Comparison of ENCODE assay signal across 1 cellular context in genomic region chr17:28524476-28525415, GRCh38.
A peak's percentile ranks its signal among the peaks of the same experiment; 100 is the strongest.
TF ChIP-seq lines count a peak whose summit lies in the region.

No MANE protein-coding gene starts in this region.

TF ChIP-seq in HepG2, 621 proteins besides CTCF, POLR2A, EP300 and RAD21 (continues in another document):
- TF ChIP-seq RERE (CRISPR knock-in tag; IDR thresholded peaks at IDR 0.05; ENCODE audit: low read depth) = no peak
- no peak for TF ChIP-seq ARNT2 (CRISPR knock-in tag; IDR thresholded peaks at IDR 0.05; ENCODE audit: low read depth)
- TF ChIP-seq ZNF101 (CRISPR knock-in tag; IDR thresholded peaks at IDR 0.05; ENCODE audit: borderline replicate concordance, low read depth) = no peak
- TF ChIP-seq STAG1 (CRISPR knock-in tag; IDR thresholded peaks at IDR 0.05) = no peak
- TF ChIP-seq HIVEP1 (CRISPR knock-in tag; IDR thresholded peaks at IDR 0.05) = peak; percentile 42; the same call in 1 of the 2 replicates
- TF ChIP-seq HOXA3 (CRISPR knock-in tag; IDR thresholded peaks at IDR 0.05) = no peak
- peak; percentile 24 for TF ChIP-seq HNRNPLL (IDR thresholded peaks at IDR 0.05; ENCODE audit: low read depth, low read length, poor library complexity, severe bottlenecking)
- TF ChIP-seq ZFP90 (CRISPR knock-in tag; IDR thresholded peaks at IDR 0.05; ENCODE audit: borderline replicate concordance) = 0 out of 2 replicates have a peak, but pooled peaks have one; percentile 49
- 0 out of 2 replicates have a peak, but pooled peaks have one; percentile 35 for TF ChIP-seq ZNF280D (CRISPR knock-in tag; IDR thresholded peaks at IDR 0.05)
- TF ChIP-seq ZNF777 (CRISPR knock-in tag; IDR thresholded peaks at IDR 0.05) = 0 out of 2 replicates have a peak, but pooled peaks have one; percentile 23
- TF ChIP-seq, protein P1, sequence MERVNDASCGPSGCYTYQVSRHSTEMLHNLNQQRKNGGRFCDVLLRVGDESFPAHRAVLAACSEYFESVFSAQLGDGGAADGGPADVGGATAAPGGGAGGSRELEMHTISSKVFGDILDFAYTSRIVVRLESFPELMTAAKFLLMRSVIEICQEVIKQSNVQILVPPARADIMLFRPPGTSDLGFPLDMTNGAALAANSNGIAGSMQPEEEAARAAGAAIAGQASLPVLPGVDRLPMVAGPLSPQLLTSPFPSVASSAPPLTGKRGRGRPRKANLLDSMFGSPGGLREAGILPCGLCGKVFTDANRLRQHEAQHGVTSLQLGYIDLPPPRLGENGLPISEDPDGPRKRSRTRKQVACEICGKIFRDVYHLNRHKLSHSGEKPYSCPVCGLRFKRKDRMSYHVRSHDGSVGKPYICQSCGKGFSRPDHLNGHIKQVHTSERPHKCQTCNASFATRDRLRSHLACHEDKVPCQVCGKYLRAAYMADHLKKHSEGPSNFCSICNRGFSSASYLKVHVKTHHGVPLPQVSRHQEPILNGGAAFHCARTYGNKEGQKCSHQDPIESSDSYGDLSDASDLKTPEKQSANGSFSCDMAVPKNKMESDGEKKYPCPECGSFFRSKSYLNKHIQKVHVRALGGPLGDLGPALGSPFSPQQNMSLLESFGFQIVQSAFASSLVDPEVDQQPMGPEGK (CRISPR knock-in tag; IDR thresholded peaks at IDR 0.05) = peak; percentile 85
- TF ChIP-seq, protein P2, sequence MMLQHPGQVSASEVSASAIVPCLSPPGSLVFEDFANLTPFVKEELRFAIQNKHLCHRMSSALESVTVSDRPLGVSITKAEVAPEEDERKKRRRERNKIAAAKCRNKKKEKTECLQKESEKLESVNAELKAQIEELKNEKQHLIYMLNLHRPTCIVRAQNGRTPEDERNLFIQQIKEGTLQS (CRISPR knock-in tag; IDR thresholded peaks at IDR 0.05) = 0 out of 2 replicates have a peak, but pooled peaks have one; percentile 37
- peak; percentile 19; the same call in 1 of the 2 replicates for TF ChIP-seq PAXIP1 (CRISPR knock-in tag; conservative IDR thresholded peaks at IDR 0.05)
- TF ChIP-seq, protein P3, sequence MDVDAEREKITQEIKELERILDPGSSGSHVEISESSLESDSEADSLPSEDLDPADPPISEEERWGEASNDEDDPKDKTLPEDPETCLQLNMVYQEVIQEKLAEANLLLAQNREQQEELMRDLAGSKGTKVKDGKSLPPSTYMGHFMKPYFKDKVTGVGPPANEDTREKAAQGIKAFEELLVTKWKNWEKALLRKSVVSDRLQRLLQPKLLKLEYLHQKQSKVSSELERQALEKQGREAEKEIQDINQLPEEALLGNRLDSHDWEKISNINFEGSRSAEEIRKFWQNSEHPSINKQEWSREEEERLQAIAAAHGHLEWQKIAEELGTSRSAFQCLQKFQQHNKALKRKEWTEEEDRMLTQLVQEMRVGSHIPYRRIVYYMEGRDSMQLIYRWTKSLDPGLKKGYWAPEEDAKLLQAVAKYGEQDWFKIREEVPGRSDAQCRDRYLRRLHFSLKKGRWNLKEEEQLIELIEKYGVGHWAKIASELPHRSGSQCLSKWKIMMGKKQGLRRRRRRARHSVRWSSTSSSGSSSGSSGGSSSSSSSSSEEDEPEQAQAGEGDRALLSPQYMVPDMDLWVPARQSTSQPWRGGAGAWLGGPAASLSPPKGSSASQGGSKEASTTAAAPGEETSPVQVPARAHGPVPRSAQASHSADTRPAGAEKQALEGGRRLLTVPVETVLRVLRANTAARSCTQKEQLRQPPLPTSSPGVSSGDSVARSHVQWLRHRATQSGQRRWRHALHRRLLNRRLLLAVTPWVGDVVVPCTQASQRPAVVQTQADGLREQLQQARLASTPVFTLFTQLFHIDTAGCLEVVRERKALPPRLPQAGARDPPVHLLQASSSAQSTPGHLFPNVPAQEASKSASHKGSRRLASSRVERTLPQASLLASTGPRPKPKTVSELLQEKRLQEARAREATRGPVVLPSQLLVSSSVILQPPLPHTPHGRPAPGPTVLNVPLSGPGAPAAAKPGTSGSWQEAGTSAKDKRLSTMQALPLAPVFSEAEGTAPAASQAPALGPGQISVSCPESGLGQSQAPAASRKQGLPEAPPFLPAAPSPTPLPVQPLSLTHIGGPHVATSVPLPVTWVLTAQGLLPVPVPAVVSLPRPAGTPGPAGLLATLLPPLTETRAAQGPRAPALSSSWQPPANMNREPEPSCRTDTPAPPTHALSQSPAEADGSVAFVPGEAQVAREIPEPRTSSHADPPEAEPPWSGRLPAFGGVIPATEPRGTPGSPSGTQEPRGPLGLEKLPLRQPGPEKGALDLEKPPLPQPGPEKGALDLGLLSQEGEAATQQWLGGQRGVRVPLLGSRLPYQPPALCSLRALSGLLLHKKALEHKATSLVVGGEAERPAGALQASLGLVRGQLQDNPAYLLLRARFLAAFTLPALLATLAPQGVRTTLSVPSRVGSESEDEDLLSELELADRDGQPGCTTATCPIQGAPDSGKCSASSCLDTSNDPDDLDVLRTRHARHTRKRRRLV (CRISPR knock-in tag; IDR thresholded peaks at IDR 0.05) = no peak
- TF ChIP-seq TP53 (CRISPR knock-in tag; conservative IDR thresholded peaks at IDR 0.05) = no peak
- TF ChIP-seq ZFY (CRISPR knock-in tag; IDR thresholded peaks at IDR 0.05) = no peak
- no peak for TF ChIP-seq ZNF850 (CRISPR knock-in tag; conservative IDR thresholded peaks at IDR 0.05)
- TF ChIP-seq ZNF34 (CRISPR knock-in tag; IDR thresholded peaks at IDR 0.05; ENCODE audit: borderline replicate concordance) = 0 out of 2 replicates have a peak, but pooled peaks have one; percentile 57
- TF ChIP-seq, protein P4, sequence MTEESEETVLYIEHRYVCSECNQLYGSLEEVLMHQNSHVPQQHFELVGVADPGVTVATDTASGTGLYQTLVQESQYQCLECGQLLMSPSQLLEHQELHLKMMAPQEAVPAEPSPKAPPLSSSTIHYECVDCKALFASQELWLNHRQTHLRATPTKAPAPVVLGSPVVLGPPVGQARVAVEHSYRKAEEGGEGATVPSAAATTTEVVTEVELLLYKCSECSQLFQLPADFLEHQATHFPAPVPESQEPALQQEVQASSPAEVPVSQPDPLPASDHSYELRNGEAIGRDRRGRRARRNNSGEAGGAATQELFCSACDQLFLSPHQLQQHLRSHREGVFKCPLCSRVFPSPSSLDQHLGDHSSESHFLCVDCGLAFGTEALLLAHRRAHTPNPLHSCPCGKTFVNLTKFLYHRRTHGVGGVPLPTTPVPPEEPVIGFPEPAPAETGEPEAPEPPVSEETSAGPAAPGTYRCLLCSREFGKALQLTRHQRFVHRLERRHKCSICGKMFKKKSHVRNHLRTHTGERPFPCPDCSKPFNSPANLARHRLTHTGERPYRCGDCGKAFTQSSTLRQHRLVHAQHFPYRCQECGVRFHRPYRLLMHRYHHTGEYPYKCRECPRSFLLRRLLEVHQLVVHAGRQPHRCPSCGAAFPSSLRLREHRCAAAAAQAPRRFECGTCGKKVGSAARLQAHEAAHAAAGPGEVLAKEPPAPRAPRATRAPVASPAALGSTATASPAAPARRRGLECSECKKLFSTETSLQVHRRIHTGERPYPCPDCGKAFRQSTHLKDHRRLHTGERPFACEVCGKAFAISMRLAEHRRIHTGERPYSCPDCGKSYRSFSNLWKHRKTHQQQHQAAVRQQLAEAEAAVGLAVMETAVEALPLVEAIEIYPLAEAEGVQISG (CRISPR knock-in tag; IDR thresholded peaks at IDR 0.05) = peak; percentile 39; the same call in 1 of the 2 replicates
- no peak for TF ChIP-seq ZNF737 (CRISPR knock-in tag; IDR thresholded peaks at IDR 0.05; ENCODE audit: borderline replicate concordance)
- TF ChIP-seq, protein P5, sequence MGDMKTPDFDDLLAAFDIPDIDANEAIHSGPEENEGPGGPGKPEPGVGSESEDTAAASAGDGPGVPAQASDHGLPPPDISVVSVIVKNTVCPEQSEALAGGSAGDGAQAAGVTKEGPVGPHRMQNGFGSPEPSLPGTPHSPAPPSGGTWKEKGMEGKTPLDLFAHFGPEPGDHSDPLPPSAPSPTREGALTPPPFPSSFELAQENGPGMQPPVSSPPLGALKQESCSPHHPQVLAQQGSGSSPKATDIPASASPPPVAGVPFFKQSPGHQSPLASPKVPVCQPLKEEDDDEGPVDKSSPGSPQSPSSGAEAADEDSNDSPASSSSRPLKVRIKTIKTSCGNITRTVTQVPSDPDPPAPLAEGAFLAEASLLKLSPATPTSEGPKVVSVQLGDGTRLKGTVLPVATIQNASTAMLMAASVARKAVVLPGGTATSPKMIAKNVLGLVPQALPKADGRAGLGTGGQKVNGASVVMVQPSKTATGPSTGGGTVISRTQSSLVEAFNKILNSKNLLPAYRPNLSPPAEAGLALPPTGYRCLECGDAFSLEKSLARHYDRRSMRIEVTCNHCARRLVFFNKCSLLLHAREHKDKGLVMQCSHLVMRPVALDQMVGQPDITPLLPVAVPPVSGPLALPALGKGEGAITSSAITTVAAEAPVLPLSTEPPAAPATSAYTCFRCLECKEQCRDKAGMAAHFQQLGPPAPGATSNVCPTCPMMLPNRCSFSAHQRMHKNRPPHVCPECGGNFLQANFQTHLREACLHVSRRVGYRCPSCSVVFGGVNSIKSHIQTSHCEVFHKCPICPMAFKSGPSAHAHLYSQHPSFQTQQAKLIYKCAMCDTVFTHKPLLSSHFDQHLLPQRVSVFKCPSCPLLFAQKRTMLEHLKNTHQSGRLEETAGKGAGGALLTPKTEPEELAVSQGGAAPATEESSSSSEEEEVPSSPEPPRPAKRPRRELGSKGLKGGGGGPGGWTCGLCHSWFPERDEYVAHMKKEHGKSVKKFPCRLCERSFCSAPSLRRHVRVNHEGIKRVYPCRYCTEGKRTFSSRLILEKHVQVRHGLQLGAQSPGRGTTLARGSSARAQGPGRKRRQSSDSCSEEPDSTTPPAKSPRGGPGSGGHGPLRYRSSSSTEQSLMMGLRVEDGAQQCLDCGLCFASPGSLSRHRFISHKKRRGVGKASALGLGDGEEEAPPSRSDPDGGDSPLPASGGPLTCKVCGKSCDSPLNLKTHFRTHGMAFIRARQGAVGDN (CRISPR knock-in tag; IDR thresholded peaks at IDR 0.05) = peak; percentile 64; the same call in 1 of the 2 replicates
- peak; percentile 56 for TF ChIP-seq TEAD3 (CRISPR knock-in tag; optimal IDR thresholded peaks at IDR 0.05; ENCODE audit: borderline replicate concordance)
